1 cellular context compared by ENCODE assay signal in the genomic region with DNA sequence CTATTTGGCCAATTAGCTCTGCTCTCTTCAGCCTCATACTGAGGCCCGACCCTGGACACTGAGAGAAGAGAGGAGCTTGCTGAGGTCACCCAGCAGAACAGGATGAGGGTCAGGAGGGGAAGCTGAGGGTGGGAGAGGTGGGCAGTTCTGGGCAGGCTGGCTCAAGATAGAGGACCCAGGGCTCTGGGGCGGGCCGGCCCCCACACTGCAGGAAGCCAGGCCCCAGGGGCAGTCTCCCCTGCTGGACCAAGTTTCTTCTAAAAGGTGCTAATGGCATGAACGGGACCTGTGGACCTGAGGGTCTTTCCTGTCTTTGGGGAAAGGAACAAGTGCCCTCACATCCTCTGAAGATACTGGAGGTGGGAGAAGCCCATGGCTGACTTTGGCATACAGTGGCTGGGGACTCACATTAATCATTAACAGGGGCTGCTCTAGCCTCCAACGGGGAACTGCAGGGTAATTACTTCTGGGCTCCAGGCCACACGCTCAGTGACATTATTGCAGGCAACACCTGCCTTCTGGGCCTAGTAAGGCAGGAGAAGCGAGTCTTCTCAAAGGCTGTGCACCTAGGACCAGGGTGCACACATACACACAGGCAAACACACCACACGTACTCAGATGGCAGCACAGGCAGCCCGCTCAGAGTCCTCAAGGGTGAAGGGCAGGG.
TF ChIP-seq lines count a peak whose summit lies in the region.

No MANE protein-coding gene starts in this region.

TF ChIP-seq in H1, 55 proteins besides CTCF, POLR2A, EP300 and RAD21:
- no peak for TF ChIP-seq NANOG (IDR thresholded peaks at IDR 0.05; ENCODE audit: insufficient read depth, low read depth, low read length, poor library complexity, severe bottlenecking)
- TF ChIP-seq, protein P1, sequence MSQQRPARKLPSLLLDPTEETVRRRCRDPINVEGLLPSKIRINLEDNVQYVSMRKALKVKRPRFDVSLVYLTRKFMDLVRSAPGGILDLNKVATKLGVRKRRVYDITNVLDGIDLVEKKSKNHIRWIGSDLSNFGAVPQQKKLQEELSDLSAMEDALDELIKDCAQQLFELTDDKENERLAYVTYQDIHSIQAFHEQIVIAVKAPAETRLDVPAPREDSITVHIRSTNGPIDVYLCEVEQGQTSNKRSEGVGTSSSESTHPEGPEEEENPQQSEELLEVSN (IDR thresholded peaks at IDR 0.05): no peak
- no peak for TF ChIP-seq ASH2L (IDR thresholded peaks at IDR 0.05; ENCODE audit: low read length)
- no peak for TF ChIP-seq BCL11A (IDR thresholded peaks at IDR 0.05; ENCODE audit: low read depth in 2 of 2, low read length in 2 of 2)
- TF ChIP-seq GTF2F1 (IDR thresholded peaks at IDR 0.05; ENCODE audit: borderline replicate concordance, low read depth, low read length): no peak
- TF ChIP-seq SIX5 (IDR thresholded peaks at IDR 0.05; ENCODE audit: low read depth, low read length): no peak
- TF ChIP-seq CREB1 (IDR thresholded peaks at IDR 0.05): no peak
- TF ChIP-seq SP1 (IDR thresholded peaks at IDR 0.05; ENCODE audit: low read depth, low read length): no peak
- TF ChIP-seq CEBPB (IDR thresholded peaks at IDR 0.05; ENCODE audit: low read depth, low read length): no peak
- TF ChIP-seq BRCA1 (IDR thresholded peaks at IDR 0.05; ENCODE audit: low read depth, low read length): no peak
- TF ChIP-seq ZNF274 (IDR thresholded peaks at IDR 0.05; ENCODE audit: borderline replicate concordance, extremely low read depth, low read length): no peak
